ENCODE assay signal across 9 cellular contexts in the genomic region with DNA sequence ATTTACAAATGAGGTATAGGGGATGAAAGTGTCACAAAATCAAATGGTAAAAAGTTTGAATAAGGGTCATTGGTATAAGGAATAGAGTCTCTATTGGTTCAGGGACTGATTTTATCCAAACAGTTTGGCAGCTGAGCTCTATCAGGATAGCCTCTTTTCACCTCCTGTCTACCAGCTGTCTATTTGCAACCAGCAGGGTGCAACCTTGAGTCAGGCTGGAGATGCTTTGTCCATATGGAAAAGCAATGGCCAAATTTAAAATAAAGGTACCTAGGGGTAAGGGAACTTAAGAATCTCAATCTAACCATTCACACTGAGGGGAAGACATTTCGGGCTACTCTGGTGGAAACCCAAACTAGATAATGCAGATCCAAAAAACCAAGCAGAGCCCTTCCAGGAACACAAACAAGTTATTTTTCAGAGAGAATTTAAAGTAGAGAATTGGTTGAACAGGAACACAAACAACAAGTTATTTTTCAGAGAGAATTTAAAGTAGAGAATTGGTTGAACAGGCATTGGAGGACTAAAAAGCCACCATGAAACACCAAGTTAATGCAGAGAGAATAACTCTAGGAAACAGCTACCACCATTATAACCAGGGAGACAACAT. TPM values are rescaled to one million over a fixed set of nuclear protein-coding genes. Genes with fewer than 3 reads are reported as not detected.
A peak's percentile ranks its signal among the peaks of the same experiment; 100 is the strongest.
DNase-seq lines count a peak whose midpoint lies in the region; ATAC-seq, FAIRE-seq and TF ChIP-seq lines count a peak whose summit lies in the region.
"Had no signal": no experiment of that assay in that cellular context is flagged by ENCODE, and none has a peak within 500 bp of the region (broad histone marks: within the 10 kb centered on the region; RNA-seq: fewer than 3 reads in every experiment).

No MANE protein-coding gene starts in this region.

- H3K4me1 Mint-ChIP-seq in T-helper 17 cell = no peaks in the 10 kb centered on the region

- H3K4me1 ChIP-seq in cardiac muscle cell (ENCODE audit: low read depth) (no peaks in the 10 kb centered on the region), heart left ventricle (no peaks in the 10 kb centered on the region), esophagus muscularis mucosa (no peaks in the 10 kb centered on the region)

- no peak overlapping the region for H3K4me3 Mint-ChIP-seq in T-helper 17 cell

- TF ChIP-seq EP300 in esophagus muscularis mucosa (IDR thresholded peaks at IDR 0.05) = no peak

- no peaks in the 10 kb centered on the region for H3K9me3 ChIP-seq in cardiac muscle cell (ENCODE audit: low read depth)
- no peaks in the 10 kb centered on the region for H3K9me3 ChIP-seq in heart left ventricle
- H3K9me3 ChIP-seq in esophagus muscularis mucosa = no peaks in the 10 kb centered on the region
- H3K9me3 ChIP-seq in T-helper 17 cell (ENCODE audit: control insufficient read depth, low read length, poor library complexity, severe bottlenecking) = no peaks in the 10 kb centered on the region

- H3K4me3 ChIP-seq in cardiac muscle cell = no peak overlapping the region
- no peak overlapping the region for H3K4me3 ChIP-seq in heart left ventricle
- no peak overlapping the region for H3K4me3 ChIP-seq in esophagus muscularis mucosa

- H3K36me3 Mint-ChIP-seq in T-helper 17 cell (ENCODE audit: low read depth) = no peaks in the 10 kb centered on the region

- TF ChIP-seq CTCF in cardiac muscle cell (IDR thresholded peaks at IDR 0.05; ENCODE audit: low read depth, low read length) = peak; percentile 35
- peak in 4 of 12 donors; percentile 9 to 46 (median 32) for TF ChIP-seq CTCF in heart left ventricle (IDR thresholded peaks at IDR 0.05)
- TF ChIP-seq CTCF in esophagus muscularis mucosa (IDR thresholded peaks at IDR 0.05) = peak in 2 of 3 experiments; percentile 7 to 26

- peaks cover 23% of the 10 kb centered on the region for H3K27me3 Mint-ChIP-seq in T-helper 17 cell

- no peak overlapping the region for H3K27ac Mint-ChIP-seq in T-helper 17 cell

- no peak overlapping the region for H3K27ac ChIP-seq in cardiac muscle cell
- H3K27ac ChIP-seq in heart left ventricle = no peak overlapping the region
- no peak overlapping the region for H3K27ac ChIP-seq in esophagus muscularis mucosa (replicated peaks in 1 of 4)

- no peaks in the 10 kb centered on the region for H3K27me3 ChIP-seq in cardiac muscle cell
- H3K27me3 ChIP-seq in heart left ventricle = peaks cover 0 to 3% (median 0%) of the 10 kb centered on the region in 9 donors
- peaks cover 0 to 2% (median 0%) of the 10 kb centered on the region in 4 donors for H3K27me3 ChIP-seq in esophagus muscularis mucosa

- DNase-seq in cardiac muscle cell (ENCODE audit: low read depth in 1 of 2, low spot score in 1 of 2) (peak; percentile 0 to 55), heart left ventricle (no peak), NCI-H748 (lab: John Stamatoyannopoulos, UW; ENCODE audit: unreplicated experiment) (peak; percentile 59), esophagus muscularis mucosa (ENCODE audit: extremely low spot score) (no peak), urothelium cell line (ENCODE audit: low spot score) (peak; percentile 38), posterior vena cava (ENCODE audit: low spot score) (no peak), T-helper 17 cell (no peak)
- DNase-seq: GF-D8 had no signal

- ATAC-seq in heart left ventricle = no peak
- ATAC-seq in GM19324 (IDR thresholded peaks at IDR 0.05; ENCODE audit: low FRiP score, unreplicated experiment) = no peak
- no peak for ATAC-seq in T-helper 17 cell

- TF ChIP-seq POLR2A in heart left ventricle (IDR thresholded peaks at IDR 0.05) (no peak), esophagus muscularis mucosa (IDR thresholded peaks at IDR 0.05; ENCODE audit: low read depth) (no peak)

- H3K36me3 ChIP-seq in cardiac muscle cell (no peaks in the 10 kb centered on the region), heart left ventricle (no peaks in the 10 kb centered on the region), esophagus muscularis mucosa (no peaks in the 10 kb centered on the region)

- FAIRE-seq in urothelium cell line (lab: Jason Lieb, UNC) = no peak

- intact Hi-C loops in heart left ventricle (cut with DNase I) = no loop called here
- intact Hi-C loops in esophagus muscularis mucosa (cut with DNase I) = no loop called here
- intact Hi-C loops in posterior vena cava (cut with DNase I) = no loop called here

- 38 to 57% (median 53%) methylated on average over 1 of the region's 1 CpG for WGBS in heart left ventricle, 4 donors
- 71% methylated on average over 1 of the region's 1 CpG for WGBS in esophagus muscularis mucosa

RNA-seq across cellular contexts. Expression of a gene that starts 12.6 kb away (rescaled TPM):
- total RNA-seq in cardiac muscle cell = not detected in 2 replicates
- polyA plus RNA-seq in cardiac muscle cell = not detected in 2 replicates
- not detected for total RNA-seq in heart left ventricle
- not detected for polyA plus RNA-seq in heart left ventricle
- not detected for total RNA-seq in esophagus muscularis mucosa
- not detected for total RNA-seq in posterior vena cava
- total RNA-seq in T-helper 17 cell = under 1 TPM; 0.15 to 0.96 TPM

Comparison
In these comparisons a context has a peak if more than half of its experiments do, and no peak if none do; other contexts are left out.
1. DNase-seq: peak in cardiac muscle cell (2 of 2), NCI-H748 (single experiment) and urothelium cell line (single experiment); none in heart left ventricle (0 of 5), esophagus muscularis mucosa (single experiment), posterior vena cava (single experiment) and T-helper 17 cell (0 of 3).